4 cellular contexts compared by ENCODE assay signal in the genomic region with DNA sequence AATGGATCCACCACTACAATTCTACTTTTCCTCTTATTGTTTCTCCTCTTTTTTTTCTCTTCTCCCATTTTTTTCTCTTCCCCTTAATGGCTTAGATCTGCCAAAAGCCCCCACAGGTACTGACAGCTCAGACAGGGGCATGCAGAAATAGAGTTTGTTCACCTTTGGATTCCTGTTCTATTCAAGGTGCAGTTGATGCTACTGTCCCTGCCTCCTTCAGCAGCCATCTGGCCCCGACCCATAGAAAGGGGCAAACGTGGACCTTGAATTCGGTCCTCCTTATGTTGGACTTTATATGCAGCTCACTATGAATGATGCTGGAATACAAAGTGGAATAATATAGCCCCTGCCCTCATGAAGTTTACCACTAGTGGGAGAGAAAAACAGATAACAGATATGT. TPM values are rescaled to one million over a fixed set of nuclear protein-coding genes. Genes with fewer than 3 reads are reported as not detected.
"Had no signal": no experiment of that assay in that cellular context is flagged by ENCODE, and none has a peak within 500 bp of the region (broad histone marks: within the 10 kb centered on the region; RNA-seq: fewer than 3 reads in every experiment).

No MANE protein-coding gene starts in this region.

- H3K4me3 ChIP-seq: GM12878 had no signal

- ATAC-seq: GM12878 had no signal

- DNase-seq: GDM1, GF-D8 had no signal

RNA-seq across cellular contexts. Expression of a gene that starts 27.7 kb away (rescaled TPM):
- total RNA-seq: G401, GM12878 had no signal
